In the genomic region with DNA sequence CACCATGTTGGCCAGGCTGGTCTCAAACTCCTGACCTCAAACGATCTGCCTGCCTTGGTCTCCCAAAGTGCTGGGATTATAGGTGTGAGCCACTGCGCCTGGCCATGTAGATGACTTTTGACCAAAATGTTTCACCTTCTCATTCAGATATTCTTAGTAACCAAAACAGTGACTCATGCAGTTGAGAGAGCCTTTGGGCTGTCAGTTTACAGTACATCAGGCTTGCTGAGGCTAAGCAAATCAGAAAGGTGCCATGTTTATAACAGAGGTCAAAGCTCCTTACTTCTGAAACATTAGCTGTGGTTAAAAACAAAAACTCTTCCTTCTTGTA, we compare ENCODE assay signal across 8 cellular contexts. TPM values are rescaled to one million over a fixed set of nuclear protein-coding genes. Genes with fewer than 3 reads are reported as not detected.
DNase-seq lines count a peak whose midpoint lies in the region; ATAC-seq and TF ChIP-seq lines count a peak whose summit lies in the region.

No MANE protein-coding gene starts in this region.

- peak in 2 of 5 donors; percentile 9 to 50 for DNase-seq in CD8-positive, alpha-beta memory T cell
- DNase-seq in adipocyte (ENCODE audit: low read depth) = peak; percentile 30
- DNase-seq in progenitor cell of endocrine pancreas (ENCODE audit: low spot score, unreplicated experiment) = no peak
- no peak for DNase-seq in HAP-1 (ENCODE audit: low spot score in 2 of 2)
- no peak for DNase-seq in glutamatergic neuron

- no peak overlapping the region for H3K9ac ChIP-seq in adipocyte (ENCODE audit: low read length)

- H3K36me3 ChIP-seq in CD8-positive, alpha-beta memory T cell (ENCODE audit: insufficient read depth, low read length) = peaks cover 15% of the 10 kb centered on the region
- H3K36me3 ChIP-seq in adipocyte (ENCODE audit: control insufficient read depth, insufficient read depth, low read length, severe bottlenecking) (peaks cover 65% of the 10 kb centered on the region), HAP-1 (replicated peaks) (peaks cover 53% of the 10 kb centered on the region)

- in situ Hi-C loops in HAP-1 (cut with MboI; ENCODE audit: low sequenced_read_pairs) = no loop called here

- TF ChIP-seq CTCF in progenitor cell of endocrine pancreas (IDR thresholded peaks at IDR 0.05; ENCODE audit: unreplicated experiment) (no peak), glutamatergic neuron (IDR thresholded peaks at IDR 0.05; ENCODE audit: partially characterized antibody, unreplicated experiment) (no peak)

- no peak overlapping the region for H3K4me3 ChIP-seq in CD8-positive, alpha-beta memory T cell (ENCODE audit: low read length)
- H3K4me3 ChIP-seq in adipocyte (ENCODE audit: low read length) (no peak overlapping the region), HAP-1 (no peak overlapping the region)

- H3K4me1 Mint-ChIP-seq in CD8-positive, alpha-beta memory T cell = peaks cover 86 to 96% (median 94%) of the 10 kb centered on the region in 3 donors
- H3K4me1 Mint-ChIP-seq in progenitor cell of endocrine pancreas (ENCODE audit: low read depth) (no peaks in the 10 kb centered on the region), glutamatergic neuron (ENCODE audit: low read depth, unreplicated experiment) (no peaks in the 10 kb centered on the region)

- H3K9me3 ChIP-seq in CD8-positive, alpha-beta memory T cell (ENCODE audit: low read length) = no peaks in the 10 kb centered on the region
- H3K9me3 ChIP-seq in adipocyte (ENCODE audit: control insufficient read depth, low read length) (no peaks in the 10 kb centered on the region), HAP-1 (no peaks in the 10 kb centered on the region)

- no peaks in the 10 kb centered on the region for H3K27me3 ChIP-seq in CD8-positive, alpha-beta memory T cell (ENCODE audit: insufficient read depth, low read length, poor library complexity, severe bottlenecking)
- no peaks in the 10 kb centered on the region for H3K27me3 ChIP-seq in adipocyte (replicated peaks; ENCODE audit: control insufficient read depth, insufficient read depth, low read length)
- no peaks in the 10 kb centered on the region for H3K27me3 ChIP-seq in HAP-1 (ENCODE audit: low read depth)

- no peaks in the 10 kb centered on the region for H3K27me3 Mint-ChIP-seq in CD8-positive, alpha-beta memory T cell
- H3K27me3 Mint-ChIP-seq in progenitor cell of endocrine pancreas (no peaks in the 10 kb centered on the region), glutamatergic neuron (ENCODE audit: unreplicated experiment) (no peaks in the 10 kb centered on the region)

- H3K27ac Mint-ChIP-seq in CD8-positive, alpha-beta memory T cell = peak overlapping the region; percentile 71 to 98 (median 82)
- H3K27ac Mint-ChIP-seq in progenitor cell of endocrine pancreas (peak overlapping the region; percentile 56), glutamatergic neuron (ENCODE audit: unreplicated experiment) (no peak overlapping the region)

- H3K4me1 ChIP-seq in CD8-positive, alpha-beta memory T cell (ENCODE audit: insufficient read depth, low read length) = peaks cover 85% of the 10 kb centered on the region
- H3K4me1 ChIP-seq in adipocyte (ENCODE audit: control insufficient read depth, insufficient read depth, low read length) = peaks cover 24% of the 10 kb centered on the region
- H3K4me1 ChIP-seq in HAP-1 = no peaks in the 10 kb centered on the region

- H3K4me3 Mint-ChIP-seq in CD8-positive, alpha-beta memory T cell = peak overlapping the region in 6 of 7 donors; percentile 37 to 73 (median 64)
- H3K4me3 Mint-ChIP-seq in progenitor cell of endocrine pancreas (ENCODE audit: low read depth) (no peak overlapping the region), glutamatergic neuron (ENCODE audit: unreplicated experiment) (no peak overlapping the region)

- peak; percentile 65 for ATAC-seq in GM19452 (IDR thresholded peaks at IDR 0.05; ENCODE audit: unreplicated experiment)
- ATAC-seq in HG03521 (IDR thresholded peaks at IDR 0.05; ENCODE audit: unreplicated experiment) = peak; percentile 48
- ATAC-seq in GM19467 (IDR thresholded peaks at IDR 0.05; ENCODE audit: unreplicated experiment) = no peak

- H3K27ac ChIP-seq in CD8-positive, alpha-beta memory T cell (ENCODE audit: low read depth, low read length) = no peak overlapping the region

- H3K36me3 Mint-ChIP-seq in CD8-positive, alpha-beta memory T cell = peaks cover 10 to 47% (median 21%) of the 10 kb centered on the region in 3 donors
- H3K36me3 Mint-ChIP-seq in progenitor cell of endocrine pancreas (ENCODE audit: insufficient read depth) = peaks cover 19% of the 10 kb centered on the region
- peaks cover 3% of the 10 kb centered on the region for H3K36me3 Mint-ChIP-seq in glutamatergic neuron (ENCODE audit: unreplicated experiment)

- POLR2A ChIA-PET in CD8-positive, alpha-beta memory T cell (lab: Charles Lee) = no interaction called here

- H3K9me3 Mint-ChIP-seq in CD8-positive, alpha-beta memory T cell = no peaks in the 10 kb centered on the region
- H3K9me3 Mint-ChIP-seq in progenitor cell of endocrine pancreas (ENCODE audit: low read depth) = no peaks in the 10 kb centered on the region
- no peaks in the 10 kb centered on the region for H3K9me3 Mint-ChIP-seq in glutamatergic neuron (ENCODE audit: unreplicated experiment)

- CTCF ChIA-PET in CD8-positive, alpha-beta memory T cell (lab: Charles Lee) = interaction anchor here (1.7 kb wide), 1 partner anchor 27 kb away, joined by 4 read pairs; no protein-coding TSS in a partner anchor

RNA-seq across cellular contexts. Expression of a gene that starts 21.0 kb away (rescaled TPM):
- total RNA-seq in CD8-positive, alpha-beta memory T cell = 10 to 100 TPM; 45.7 to 53.9 TPM
- 49.3 TPM for polyA plus RNA-seq in CD8-positive, alpha-beta memory T cell
- 68.8 and 69.6 TPM in 2 replicates for total RNA-seq in progenitor cell of endocrine pancreas
- 85.5 TPM for total RNA-seq in glutamatergic neuron (ENCODE audit: unreplicated experiment)

RNA-seq across cellular contexts. Expression of a gene that starts 47.7 kb away (rescaled TPM):
- 10 to 100 TPM; 41.6 to 46.5 TPM for total RNA-seq in CD8-positive, alpha-beta memory T cell
- 23.0 TPM for polyA plus RNA-seq in CD8-positive, alpha-beta memory T cell
- total RNA-seq in progenitor cell of endocrine pancreas = 49.8 and 52.5 TPM in 2 replicates
- 36.9 TPM for total RNA-seq in glutamatergic neuron (ENCODE audit: unreplicated experiment)

RNA-seq across cellular contexts. Expression of a gene that starts 57.0 kb away (rescaled TPM):
- total RNA-seq in CD8-positive, alpha-beta memory T cell = 10 to 100 TPM; 65.8 to 66.1 TPM
- 5.6 TPM for polyA plus RNA-seq in CD8-positive, alpha-beta memory T cell
- total RNA-seq in progenitor cell of endocrine pancreas (83.9 and 84.9 TPM in 2 replicates), glutamatergic neuron (ENCODE audit: unreplicated experiment) (110 TPM)

Comparison
In these comparisons a context has a peak if more than half of its experiments do, and no peak if none do; other contexts are left out.
1. H3K4me3 Mint-ChIP-seq: peak in CD8-positive, alpha-beta memory T cell (6 of 7); none in progenitor cell of endocrine pancreas (single experiment) and glutamatergic neuron (single experiment).